Comparison of ENCODE assay signal across 9 cellular contexts in genomic region chr3:5305681-5305983, GRCh38.
DNase-seq lines count a peak whose midpoint lies in the region; ATAC-seq and TF ChIP-seq lines count a peak whose summit lies in the region.
"Had no signal": no experiment of that assay in that cellular context is flagged by ENCODE, and none has a peak within 500 bp of the region (broad histone marks: within the 10 kb centered on the region; RNA-seq: fewer than 3 reads in every experiment).

No MANE protein-coding gene starts in this region.

- H3K79me2 ChIP-seq in trophoblast cell (ENCODE audit: control insufficient read depth, insufficient read depth, low read length, poor library complexity) (no peaks in the 10 kb centered on the region), mammary epithelial cell (ENCODE audit: insufficient read depth, low read length) (no peaks in the 10 kb centered on the region)

- no peak overlapping the region for H3K18ac ChIP-seq in trophoblast cell (ENCODE audit: low read length)

- H4K91ac ChIP-seq in trophoblast cell (ENCODE audit: low read depth, low read length), result no peak overlapping the region

- H3K36me3 ChIP-seq in trophoblast cell (ENCODE audit: control insufficient read depth in 1 of 2, insufficient read depth in 2 of 2, low read length in 2 of 2) (no peaks in the 10 kb centered on the region), mammary epithelial cell (ENCODE audit: insufficient read depth, low read length) (no peaks in the 10 kb centered on the region)
- H3K36me3 ChIP-seq: right atrium auricular region had no signal

- no peak overlapping the region for H3K23ac ChIP-seq in trophoblast cell (ENCODE audit: low read length)

- no peak overlapping the region for H3K27ac ChIP-seq in trophoblast cell (ENCODE audit: low read depth, low read length)
- H3K27ac ChIP-seq in mammary epithelial cell (ENCODE audit: insufficient read depth, low read depth, low read length), result no peak overlapping the region
- H3K27ac ChIP-seq: right atrium auricular region had no signal

- no peak overlapping the region for H4K8ac ChIP-seq in trophoblast cell (ENCODE audit: low read depth, low read length)

- H4K20me1 ChIP-seq in mammary epithelial cell (ENCODE audit: insufficient read depth, low read length), result no peaks in the 10 kb centered on the region

- no peak overlapping the region for H2BK120ac ChIP-seq in trophoblast cell (ENCODE audit: insufficient read depth, low read length, poor library complexity)

- H3K4me3 ChIP-seq in trophoblast cell (ENCODE audit: low read depth, low read length) (no peak overlapping the region), mammary epithelial cell (replicated peaks in 1 of 3; ENCODE audit: insufficient read depth in 1 of 3, low read depth in 2 of 3, low read length in 3 of 3) (no peak overlapping the region)
- H3K4me3 ChIP-seq: right atrium auricular region had no signal

- no peak overlapping the region for H3K9ac ChIP-seq in trophoblast cell (ENCODE audit: low read length)
- no peak overlapping the region for H3K9ac ChIP-seq in mammary epithelial cell (ENCODE audit: insufficient read depth, low read length)

- no peak overlapping the region for H2AK5ac ChIP-seq in trophoblast cell (ENCODE audit: low read length)

- H3K79me1 ChIP-seq in trophoblast cell (ENCODE audit: low read length), result no peaks in the 10 kb centered on the region

- H3K4me1 ChIP-seq in trophoblast cell (ENCODE audit: control insufficient read depth in 1 of 2, insufficient read depth in 2 of 2, low read length in 2 of 2) (no peaks in the 10 kb centered on the region), mammary epithelial cell (ENCODE audit: insufficient read depth, low read length) (no peaks in the 10 kb centered on the region)

- in situ Hi-C loops in mammary epithelial cell (cut with MboI; ENCODE audit: low sequenced_read_pairs in 2 of 2), result loop anchor here (25.0 kb wide), 1 partner anchor 1482 kb away; no protein-coding TSS in a partner anchor

- TF ChIP-seq CTCF in mammary epithelial cell (conservative IDR thresholded peaks at IDR 0.05 in 1 of 2, IDR thresholded peaks at IDR 0.05 in 1 of 2; ENCODE audit: extremely low read depth in 1 of 2, insufficient read depth in 1 of 2, low read depth in 1 of 2, low read length in 2 of 2), result no peak

- ATAC-seq in Right ventricle myocardium inferior, result peak; percentile 10
- no peak for ATAC-seq in left cardiac atrium
- ATAC-seq in GM21528 (IDR thresholded peaks at IDR 0.05; ENCODE audit: low FRiP score, unreplicated experiment), result peak; percentile 22
- peak; percentile 17 for ATAC-seq in HG03159 (IDR thresholded peaks at IDR 0.05; ENCODE audit: unreplicated experiment)

- H3K27me3 ChIP-seq in trophoblast cell (ENCODE audit: insufficient read depth, low read length) (no peaks in the 10 kb centered on the region), mammary epithelial cell (ENCODE audit: insufficient read depth, low read length) (no peaks in the 10 kb centered on the region)
- H3K27me3 ChIP-seq: right atrium auricular region had no signal

- no peak overlapping the region for H2BK5ac ChIP-seq in trophoblast cell (ENCODE audit: low read depth, low read length, poor library complexity)

- no CpG with 5 or more reads among the region's 2 CpGs for WGBS in trophoblast cell (ENCODE audit: extremely low coverage, insufficient coverage, insufficient read length)
- 93% methylated on average over 2 of the region's 2 CpGs for WGBS in mammary epithelial cell (ENCODE audit: low coverage, missing lambda C conversion rate)

- no peak overlapping the region for H3K14ac ChIP-seq in trophoblast cell (ENCODE audit: low read length)

- no peak overlapping the region for H3K4ac ChIP-seq in trophoblast cell (ENCODE audit: low read depth, low read length)

- no TSS peak for BruUV-seq in mammary epithelial cell (replicated peaks; lab: Mats Ljungman, UMichigan)

- intact Hi-C loops in Right ventricle myocardium inferior (cut with DNase I) (loop anchor here (10.0 kb wide), 1 partner anchor 1489 kb away; no protein-coding TSS in a partner anchor), left cardiac atrium (cut with DNase I) (loop anchor here in 1 of 2 donors (10.0 kb wide), 1 partner anchor 1489 kb away; no protein-coding TSS in a partner anchor), mammary epithelial cell (cut with micrococcal nuclease) (loop anchor here (1.0 to 10.0 kb wide), 5 partner anchors 81 to 1837 kb away; no protein-coding TSS in a partner anchor)

- H3K4me2 ChIP-seq in trophoblast cell (ENCODE audit: low read length) (no peak overlapping the region), mammary epithelial cell (ENCODE audit: insufficient read depth, low read depth, low read length) (no peak overlapping the region)

- H2BK12ac ChIP-seq in trophoblast cell (ENCODE audit: low read length), result no peak overlapping the region

- CTCF ChIA-PET in mammary epithelial cell (lab: Charles Lee; ENCODE audit: low non-redundant PET), result no interaction called here

- H2AFZ ChIP-seq in trophoblast cell (ENCODE audit: insufficient read depth, low read length, poor library complexity) (peak overlapping the region; percentile 14), mammary epithelial cell (ENCODE audit: low read depth, low read length) (no peak overlapping the region)

- no peak for DNase-seq in Right ventricle myocardium inferior (ENCODE audit: missing footprints)
- no peak for DNase-seq in left cardiac atrium
- no peak for DNase-seq in trophoblast cell
- DNase-seq in GM19238 (ENCODE audit: insufficient read length, low spot score), result no peak
- DNase-seq in DMS114 treated with DMSO at 0.1 percent for 48 hours (lab: John Stamatoyannopoulos, UW; ENCODE audit: unreplicated experiment), result no peak
- no peak for DNase-seq in mammary epithelial cell

- no peaks in the 10 kb centered on the region for H3K9me3 ChIP-seq in trophoblast cell (ENCODE audit: insufficient read depth, low read depth, low read length)
- H3K9me3 ChIP-seq in mammary epithelial cell (replicated peaks; ENCODE audit: insufficient read depth, low read length), result no peaks in the 10 kb centered on the region
- H3K9me3 ChIP-seq: right atrium auricular region had no signal

- dilution Hi-C loops in mammary epithelial cell (cut with HindIII; ENCODE audit: low sequenced_read_pairs), result no loop called here

- no peak overlapping the region for H4K12ac ChIP-seq in trophoblast cell (ENCODE audit: low read depth, low read length)

Comparison
In these comparisons a context has a peak if more than half of its experiments do, and no peak if none do; other contexts are left out.
1. ATAC-seq: peak in Right ventricle myocardium inferior (single experiment), GM21528 (single experiment) and HG03159 (single experiment); none in left cardiac atrium (0 of 2).